In the genomic region with DNA sequence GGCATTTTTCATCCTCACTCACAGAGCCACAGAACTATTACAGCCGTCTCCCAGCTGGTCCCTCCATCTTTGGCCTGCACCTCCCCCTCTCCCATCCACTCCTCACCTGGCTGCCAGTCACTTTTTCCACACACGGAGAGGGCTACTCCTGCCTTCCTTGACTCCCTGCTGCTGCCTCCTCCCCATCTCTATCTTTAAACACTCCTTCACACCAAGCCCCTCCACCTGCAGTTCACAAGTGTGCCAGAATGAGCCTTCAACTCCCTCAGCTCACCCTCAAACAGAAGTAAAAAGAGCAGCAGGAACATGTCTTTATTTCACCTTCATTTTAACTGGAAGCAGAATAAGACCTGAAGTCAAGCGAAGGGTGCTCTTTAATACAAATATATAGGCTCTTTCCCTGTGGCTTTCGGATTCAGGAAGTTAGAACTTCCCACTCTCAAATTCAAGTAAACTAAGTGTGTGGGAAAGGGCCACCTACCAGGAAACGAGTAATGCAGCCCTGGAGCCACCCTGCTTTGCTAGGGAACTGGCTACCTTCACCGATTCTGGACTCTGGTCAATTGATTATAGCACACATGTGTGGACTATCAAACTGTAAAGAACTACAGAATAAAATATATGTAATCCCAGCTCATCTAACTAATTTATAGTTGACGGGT, we compare ENCODE assay signal across 11 cellular contexts.
DNase-seq lines count a peak whose midpoint lies in the region; ATAC-seq and TF ChIP-seq lines count a peak whose summit lies in the region.
"Had no signal": no experiment of that assay in that cellular context is flagged by ENCODE, and none has a peak within 500 bp of the region (broad histone marks: within the 10 kb centered on the region; RNA-seq: fewer than 3 reads in every experiment).

No MANE protein-coding gene starts in this region.

- peaks cover 35% of the 10 kb centered on the region for H3K4me1 Mint-ChIP-seq in MCF 10A (ENCODE audit: insufficient read depth, unreplicated experiment)

- H3K9me3 ChIP-seq in breast epithelium (no peaks in the 10 kb centered on the region), SJSA1 (replicated peaks) (no peaks in the 10 kb centered on the region; the same call in 1 of the 2 replicates), upper lobe of right lung (no peaks in the 10 kb centered on the region), uterus (no peaks in the 10 kb centered on the region)
- H3K9me3 ChIP-seq in effector memory CD4-positive, alpha-beta T cell (ENCODE audit: control insufficient read depth, low read length) = no peaks in the 10 kb centered on the region

- H3K27ac ChIP-seq in breast epithelium (no peak overlapping the region), SJSA1 (peak overlapping the region; percentile 48), upper lobe of right lung (no peak overlapping the region), uterus (no peak overlapping the region)
- no peak overlapping the region for H3K27ac ChIP-seq in effector memory CD4-positive, alpha-beta T cell (ENCODE audit: insufficient read depth, low read length, poor library complexity, severe bottlenecking)

- H3K36me3 ChIP-seq in breast epithelium (no peaks in the 10 kb centered on the region), SJSA1 (peaks cover 4% of the 10 kb centered on the region; the same call in 1 of the 2 replicates), upper lobe of right lung (no peaks in the 10 kb centered on the region), uterus (no peaks in the 10 kb centered on the region)
- no peaks in the 10 kb centered on the region for H3K36me3 ChIP-seq in effector memory CD4-positive, alpha-beta T cell (ENCODE audit: control insufficient read depth, insufficient read depth, low read length)

- CTCF ChIA-PET in MCF 10A (lab: Yijun Ruan, JAX) = interaction anchor here (0.9 to 1.3 kb wide), 4 partner anchors 22 to 43 kb away, joined by 3 to 7 read pairs (median 4); no protein-coding TSS in a partner anchor

- H3K36me3 Mint-ChIP-seq in MCF 10A (ENCODE audit: insufficient read depth, unreplicated experiment) = peaks cover 25% of the 10 kb centered on the region

- H3K27me3 ChIP-seq in breast epithelium = no peaks in the 10 kb centered on the region
- H3K27me3 ChIP-seq in SJSA1 (replicated peaks) = no peaks in the 10 kb centered on the region
- no peaks in the 10 kb centered on the region for H3K27me3 ChIP-seq in upper lobe of right lung
- H3K27me3 ChIP-seq in effector memory CD4-positive, alpha-beta T cell (replicated peaks; ENCODE audit: control insufficient read depth, insufficient read depth, low read length, poor library complexity, severe bottlenecking) = peaks cover 5% of the 10 kb centered on the region
- no peaks in the 10 kb centered on the region for H3K27me3 ChIP-seq in uterus

- no peak for TF ChIP-seq POLR2A in breast epithelium (IDR thresholded peaks at IDR 0.05)
- no peak for TF ChIP-seq POLR2A in uterus (IDR thresholded peaks at IDR 0.05)

- no TSS peak for BruUV-seq in MCF 10A (replicated peaks; lab: Mats Ljungman, UMichigan)

- H3K9me3 Mint-ChIP-seq in MCF 10A (ENCODE audit: unreplicated experiment) = no peaks in the 10 kb centered on the region

- intact Hi-C loops in MCF 10A (cut with micrococcal nuclease) (no loop called here), breast epithelium (cut with DNase I; ENCODE audit: low total_unique reads) (no loop called here), upper lobe of right lung (cut with DNase I) (no loop called here), uterus (cut with DNase I; ENCODE audit: low total_unique reads) (no loop called here)

- H3K4me1 ChIP-seq in breast epithelium (no peaks in the 10 kb centered on the region), SJSA1 (replicated peaks) (peaks cover 43% of the 10 kb centered on the region), upper lobe of right lung (no peaks in the 10 kb centered on the region), uterus (no peaks in the 10 kb centered on the region)
- no peaks in the 10 kb centered on the region for H3K4me1 ChIP-seq in effector memory CD4-positive, alpha-beta T cell (ENCODE audit: control insufficient read depth, insufficient read depth, low read length, poor library complexity, severe bottlenecking)

- POLR2A ChIA-PET in MCF 10A (lab: Yijun Ruan, JAX) = interaction anchor here (0.5 to 1.9 kb wide), 6 partner anchors 10 to 840 kb away, joined by 3 to 7 read pairs (median 3); no protein-coding TSS in a partner anchor

- H3K27ac Mint-ChIP-seq in MCF 10A (ENCODE audit: low read depth, unreplicated experiment) = peak overlapping the region; percentile 55

- H3K4me3 Mint-ChIP-seq in MCF 10A (ENCODE audit: unreplicated experiment) = no peak overlapping the region

- ATAC-seq in left lobe of liver (peak; percentile 48), upper lobe of right lung (peak; percentile 58)

- no peak for TF ChIP-seq CTCF in MCF 10A (IDR thresholded peaks at IDR 0.05; ENCODE audit: unreplicated experiment)
- TF ChIP-seq CTCF in breast epithelium (IDR thresholded peaks at IDR 0.05) = no peak
- no peak for TF ChIP-seq CTCF in upper lobe of right lung (IDR thresholded peaks at IDR 0.05)
- TF ChIP-seq CTCF in uterus (IDR thresholded peaks at IDR 0.05) = no peak

- H3K4me3 ChIP-seq in breast epithelium (no peak overlapping the region), SJSA1 (peak overlapping the region; percentile 12), upper lobe of right lung (no peak overlapping the region), uterus (no peak overlapping the region)
- no peak overlapping the region for H3K4me3 ChIP-seq in effector memory CD4-positive, alpha-beta T cell (ENCODE audit: insufficient read depth, low read depth, low read length, poor library complexity, severe bottlenecking)

- DNase-seq in MCF 10A (ENCODE audit: unreplicated experiment) (no peak), breast epithelium (ENCODE audit: low spot score in 2 of 2) (no peak), SJSA1 (ENCODE audit: low read depth in 1 of 2, low spot score in 2 of 2) (peak; percentile 54 to 61), left lobe of liver (ENCODE audit: low spot score) (no peak), upper lobe of right lung (no peak), uterus (no peak), AML-193 (lab: John Stamatoyannopoulos, UW) (no peak)
- DNase-seq in effector memory CD4-positive, alpha-beta T cell = no peak
- DNase-seq: anterior cingulate cortex; OCI-M1; stimulated activated CD4-positive, alpha-beta T cell treated with anti-CD3 and anti-CD28 coated beads, Interleukin-1b, Interleukin-23, amount 100 ng/mL, for 48 hours had no signal

- H3K27me3 Mint-ChIP-seq in MCF 10A (ENCODE audit: insufficient read depth, unreplicated experiment) = no peaks in the 10 kb centered on the region

Comparison
In these comparisons a context has a peak if more than half of its experiments do, and no peak if none do; other contexts are left out.
1. DNase-seq: peak in SJSA1 (2 of 2); none in MCF 10A (single experiment), breast epithelium (0 of 2), left lobe of liver (single experiment), upper lobe of right lung (single experiment), effector memory CD4-positive, alpha-beta T cell (0 of 3), uterus (0 of 2) and AML-193 (0 of 2).